Comparison of ENCODE assay signal across 9 cellular contexts in genomic region chr2:30915485-30915884, GRCh38.
DNase-seq lines count a peak whose midpoint lies in the region; ATAC-seq, FAIRE-seq and TF ChIP-seq lines count a peak whose summit lies in the region.
"Had no signal": no experiment of that assay in that cellular context is flagged by ENCODE, and none has a peak within 500 bp of the region (broad histone marks: within the 10 kb centered on the region; RNA-seq: fewer than 3 reads in every experiment).

No MANE protein-coding gene starts in this region.

- no peak overlapping the region for H4K91ac ChIP-seq in H1 (replicated peaks; ENCODE audit: insufficient read length, low read length)

- no peak overlapping the region for H3K23ac ChIP-seq in H1 (ENCODE audit: insufficient read length)

- no peak overlapping the region for H3K9ac ChIP-seq in H1 (replicated peaks in 1 of 4; ENCODE audit: extremely low read depth in 1 of 4, low read depth in 3 of 4, low read length in 3 of 4)

- ATAC-seq in GM19324 (IDR thresholded peaks at IDR 0.05; ENCODE audit: low FRiP score, unreplicated experiment) (no peak), GM18502 (IDR thresholded peaks at IDR 0.05; ENCODE audit: poor library complexity, unreplicated experiment) (no peak)
- no peak for ATAC-seq in naive thymus-derived CD8-positive, alpha-beta T cell
- ATAC-seq: T-cell had no signal

- no peaks in the 10 kb centered on the region for H3K79me2 ChIP-seq in H1 (ENCODE audit: control insufficient read depth in 1 of 2, insufficient read depth in 2 of 2, low read length in 2 of 2)

- H2BK20ac ChIP-seq in H1 (ENCODE audit: low read length), result no peak overlapping the region

- H3K27ac ChIP-seq in H1 (ENCODE audit: low read depth, low read length), result no peak overlapping the region
- no peak overlapping the region for H3K27ac ChIP-seq in RWPE1

- no peak overlapping the region for H2BK12ac ChIP-seq in H1 (ENCODE audit: low read depth, low read length)

- H3K4me1 Mint-ChIP-seq in osteocyte (ENCODE audit: unreplicated experiment), result no peaks in the 10 kb centered on the region
- no peaks in the 10 kb centered on the region for H3K4me1 Mint-ChIP-seq in naive thymus-derived CD8-positive, alpha-beta T cell
- H3K4me1 Mint-ChIP-seq: T-cell had no signal

- H3K23me2 ChIP-seq in H1 (ENCODE audit: low read depth, low read length), result no peaks in the 10 kb centered on the region

- H4K20me1 ChIP-seq in H1 (replicated peaks in 1 of 2; ENCODE audit: control insufficient read depth in 1 of 2, insufficient read depth in 2 of 2, low read length in 2 of 2), result no peaks in the 10 kb centered on the region

- no peak overlapping the region for H3K4me2 ChIP-seq in H1 (ENCODE audit: insufficient read depth in 1 of 2, low read depth in 2 of 2, low read length in 2 of 2)

- H3K27me3 Mint-ChIP-seq in osteocyte (ENCODE audit: unreplicated experiment), result no peaks in the 10 kb centered on the region
- peaks cover 0 to 11% (median 0%) of the 10 kb centered on the region in 5 donors for H3K27me3 Mint-ChIP-seq in naive thymus-derived CD8-positive, alpha-beta T cell

- H3K9me3 ChIP-seq in H1 (ENCODE audit: insufficient read depth in 2 of 2, low read depth in 1 of 2, low read length in 1 of 2), result no peaks in the 10 kb centered on the region

- CTCF ChIA-PET in H1 (lab: Charles Lee; ENCODE audit: partially characterized antibody) (interaction anchor here (0.6 to 2.9 kb wide), 21 partner anchors 9 to 255 kb away, joined by 3 to 19 read pairs (median 3); no protein-coding TSS in a partner anchor), RWPE1 (lab: Yijun Ruan, JAX) (interaction anchor here (0.9 kb wide), 1 partner anchor 53 kb away, joined by 7 read pairs; no protein-coding TSS in a partner anchor)

- WGBS in H1 (ENCODE audit: extremely low coverage in 1 of 2, insufficient coverage in 1 of 2, insufficient read length in 1 of 2, insufficient replicate concordance in 2 of 2, low coverage in 1 of 2, low lambda C conversion rate in 2 of 2, missing lambda C conversion rate in 1 of 2), 2 experiments, result 33% methylated on average over 3 of the region's 3 CpGs; no CpG with 5 or more reads in 1 of the 2 experiments

- H3K36me3 ChIP-seq in H1 (ENCODE audit: control insufficient read depth in 2 of 4, insufficient read depth in 4 of 4, low read length in 3 of 4), result peaks cover 0 to 4% (median under 1%) of the 10 kb centered on the region in 4 experiments; a peak in 1 of 8 replicates

- peak; percentile 74 to 81 for TF ChIP-seq RAD21 in H1 (IDR thresholded peaks at IDR 0.05 in 1 of 2, conservative IDR thresholded peaks at IDR 0.05 in 1 of 2; ENCODE audit: low read depth in 2 of 2, low read length in 2 of 2)

- no peaks in the 10 kb centered on the region for H3K36me3 Mint-ChIP-seq in osteocyte (ENCODE audit: unreplicated experiment)
- H3K36me3 Mint-ChIP-seq in naive thymus-derived CD8-positive, alpha-beta T cell, result no peaks in the 10 kb centered on the region
- H3K36me3 Mint-ChIP-seq: T-cell had no signal

- H2BK15ac ChIP-seq in H1 (ENCODE audit: low read length), result no peak overlapping the region

- no peaks in the 10 kb centered on the region for H3K79me1 ChIP-seq in H1 (ENCODE audit: low read depth, low read length)

- in situ Hi-C loops in G401 (cut with HindIII; ENCODE audit: low sequenced_read_pairs), result no loop called here

- H3K4me1 ChIP-seq in H1 (replicated peaks in 1 of 4; ENCODE audit: control insufficient read depth in 3 of 4, insufficient read depth in 4 of 4, low read length in 3 of 4), result 0 out of 7 replicates have a peak, but pooled peaks cover 0 to 2% (median 0%) of the 10 kb centered on the region in 4 experiments

- H2BK120ac ChIP-seq in H1 (replicated peaks; ENCODE audit: low read depth, low read length), result no peak overlapping the region

- 0 out of 2 replicates have a peak overlapping the region, but pooled peaks have one; percentile 38 for H3K18ac ChIP-seq in H1 (ENCODE audit: extremely low read depth, low read length)

- TF ChIP-seq CTCF in LNCaP clone FGC (IDR thresholded peaks at IDR 0.05; ENCODE audit: control insufficient read depth, extremely low read depth, insufficient read depth), result peak; percentile 46; the same call in 1 of the 2 replicates
- TF ChIP-seq CTCF in H1 (IDR thresholded peaks at IDR 0.05; ENCODE audit: control extremely low read depth in 1 of 3, insufficient read depth in 1 of 3, low read depth in 1 of 3, low read length in 3 of 3), result peak; percentile 75 to 88 (median 79)
- TF ChIP-seq CTCF in osteocyte (IDR thresholded peaks at IDR 0.05), result peak; percentile 16
- TF ChIP-seq CTCF in RWPE1 (conservative IDR thresholded peaks at IDR 0.05; ENCODE audit: low read depth), result no peak

- H4K5ac ChIP-seq in H1 (ENCODE audit: insufficient read length, low read depth, low read length), result no peak overlapping the region

- no peak overlapping the region for H3K14ac ChIP-seq in H1 (ENCODE audit: insufficient read length)

- no peak overlapping the region for H2AFZ ChIP-seq in H1 (ENCODE audit: low read length)

- H3K56ac ChIP-seq in H1 (replicated peaks; ENCODE audit: insufficient read length, low read depth, low read length), result no peak overlapping the region

- no peaks in the 10 kb centered on the region for H3K27me3 ChIP-seq in H1 (replicated peaks in 1 of 4; ENCODE audit: control insufficient read depth in 3 of 4, extremely low read depth in 1 of 4, insufficient read depth in 3 of 4, low read length in 3 of 4)

- FAIRE-seq in H1 (lab: Jason Lieb, UNC), result no peak

- H3K4me3 Mint-ChIP-seq in osteocyte (ENCODE audit: unreplicated experiment), result no peak overlapping the region
- H3K4me3 Mint-ChIP-seq in naive thymus-derived CD8-positive, alpha-beta T cell, result no peak overlapping the region
- H3K4me3 Mint-ChIP-seq: T-cell had no signal

- DNase-seq in G401 (ENCODE audit: low spot score) (peak; percentile 8), LNCaP clone FGC (ENCODE audit: low read depth) (no peak), H1 (ENCODE audit: low read depth in 1 of 2, low spot score in 2 of 2) (peak; percentile 17 to 72), osteocyte (ENCODE audit: extremely low spot score, unreplicated experiment) (no peak), RWPE1 (ENCODE audit: low spot score) (no peak)
- no peak for DNase-seq in naive thymus-derived CD8-positive, alpha-beta T cell
- DNase-seq: T-cell had no signal

- no peak for TF ChIP-seq EP300 in H1 (IDR thresholded peaks at IDR 0.05; ENCODE audit: borderline replicate concordance in 1 of 2, low read depth in 2 of 2, low read length in 2 of 2)

- POLR2A ChIA-PET in H1 (lab: Charles Lee; ENCODE audit: partially characterized antibody), result no interaction called here
- POLR2A ChIA-PET in naive thymus-derived CD8-positive, alpha-beta T cell (lab: Charles Lee), result no interaction called here
- POLR2A ChIA-PET in RWPE1 (lab: Yijun Ruan, JAX; ENCODE audit: low non-redundant PET), result no interaction called here

- no peak overlapping the region for H3K4ac ChIP-seq in H1 (replicated peaks; ENCODE audit: insufficient read length, low read depth, low read length)

- no peak overlapping the region for H3K27ac Mint-ChIP-seq in osteocyte (ENCODE audit: unreplicated experiment)
- H3K27ac Mint-ChIP-seq in naive thymus-derived CD8-positive, alpha-beta T cell, result no peak overlapping the region
- H3K27ac Mint-ChIP-seq: T-cell had no signal

- H2BK5ac ChIP-seq in H1 (ENCODE audit: low read depth, low read length), result no peak overlapping the region

- peaks cover 4% of the 10 kb centered on the region for H3K9me3 Mint-ChIP-seq in osteocyte (ENCODE audit: unreplicated experiment)
- peaks cover 0 to 2% (median 0%) of the 10 kb centered on the region in 9 donors for H3K9me3 Mint-ChIP-seq in naive thymus-derived CD8-positive, alpha-beta T cell
- H3K9me3 Mint-ChIP-seq: T-cell had no signal

- H3K4me3 ChIP-seq in LNCaP clone FGC (ENCODE audit: low read depth, low read length) (no peak overlapping the region), H1 (ENCODE audit: extremely low read depth in 1 of 4, insufficient read depth in 2 of 4, low read depth in 3 of 4, low read length in 4 of 4) (no peak overlapping the region)

- TF ChIP-seq POLR2A in H1 (IDR thresholded peaks at IDR 0.05; ENCODE audit: control extremely low read depth in 1 of 2, low read depth in 2 of 2, low read length in 2 of 2), result no peak

- no peak overlapping the region for H2AK5ac ChIP-seq in H1 (ENCODE audit: low read depth, low read length)

- no peak overlapping the region for H4K8ac ChIP-seq in H1 (ENCODE audit: extremely low read depth, insufficient read depth, low read length)

TF ChIP-seq in H1, 55 proteins besides CTCF, POLR2A, EP300 and RAD21:
- no peak for TF ChIP-seq CREB1 (IDR thresholded peaks at IDR 0.05)
- TF ChIP-seq YY1 (IDR thresholded peaks at IDR 0.05; ENCODE audit: low read depth, low read length), result peak; percentile 59; the same call in 1 of the 2 replicates

Comparison
In these comparisons a context has a peak if more than half of its experiments do, and no peak if none do; other contexts are left out.
1. DNase-seq: peak in G401 (single experiment) and H1 (2 of 2); none in LNCaP clone FGC (single experiment), osteocyte (single experiment), naive thymus-derived CD8-positive, alpha-beta T cell (0 of 10) and RWPE1 (single experiment).